Comparison of ENCODE assay signal across 1 cellular context in genomic region chr10:72276421-72277339, GRCh38.
TF ChIP-seq lines count a peak whose summit lies in the region.

No MANE protein-coding gene starts in this region.

TF ChIP-seq in K562, 482 proteins besides CTCF, POLR2A, EP300 and RAD21 (continued from another document and continues in another):
- TF ChIP-seq ZBTB40 (IDR thresholded peaks at IDR 0.05) (no peak), ZBTB40 (CRISPR knock-in tag; IDR thresholded peaks at IDR 0.05) (no peak), JUN (IDR thresholded peaks at IDR 0.05; ENCODE audit: borderline replicate concordance, low read depth, low read length) (no peak), JUN (CRISPR knock-in tag; IDR thresholded peaks at IDR 0.05; ENCODE audit: borderline replicate concordance) (peak; percentile 4; the same call in 1 of the 2 replicates), ESRRB (CRISPR knock-in tag; IDR thresholded peaks at IDR 0.05; ENCODE audit: borderline replicate concordance) (peak; percentile 12; the same call in 1 of the 2 replicates), ARID2 (IDR thresholded peaks at IDR 0.05) (no peak), LEF1 (IDR thresholded peaks at IDR 0.05) (no peak), PREB (CRISPR knock-in tag; IDR thresholded peaks at IDR 0.05) (no peak), CBX3 (IDR thresholded peaks at IDR 0.05; ENCODE audit: borderline replicate concordance in 1 of 2, low read length in 2 of 2) (peak in 1 of 2 experiments; percentile 65; a peak in 1 of 3 replicates), XRCC4 (IDR thresholded peaks at IDR 0.05; ENCODE audit: extremely low read depth, insufficient read depth, insufficient read length) (no peak), JUND (IDR thresholded peaks at IDR 0.05; ENCODE audit: borderline replicate concordance, low read depth, low read length) (peak; percentile 50; the same call in 1 of the 2 replicates), JUND (tag; IDR thresholded peaks at IDR 0.05; ENCODE audit: borderline replicate concordance, low read depth, low read length) (no peak), GTF2F1 (IDR thresholded peaks at IDR 0.05; ENCODE audit: low read depth, low read length) (no peak), TRIM28 (IDR thresholded peaks at IDR 0.05) (no peak), BACH1 (tag; IDR thresholded peaks at IDR 0.05) (no peak), OTX1 (CRISPR knock-in tag; IDR thresholded peaks at IDR 0.05) (peak; percentile 95), ZNF347 (CRISPR knock-in tag; IDR thresholded peaks at IDR 0.05; ENCODE audit: low read depth) (no peak), ZC3H11A (IDR thresholded peaks at IDR 0.05; ENCODE audit: low read depth, low read length) (peak; percentile 27; the same call in 1 of the 2 replicates), RHOXF2B (CRISPR knock-in tag; conservative IDR thresholded peaks at IDR 0.05) (peak; percentile 99), ZNF586 (CRISPR knock-in tag; conservative IDR thresholded peaks at IDR 0.05) (0 out of 2 replicates have a peak, but pooled peaks have one; percentile 6), TEAD1 (CRISPR knock-in tag; IDR thresholded peaks at IDR 0.05) (peak in 1 of 2 experiments; percentile 67; a peak in 2 of 4 replicates), SMARCA5 (IDR thresholded peaks at IDR 0.05) (no peak), ZNF282 (CRISPR knock-in tag; IDR thresholded peaks at IDR 0.05) (no peak), CEBPG (CRISPR knock-in tag; IDR thresholded peaks at IDR 0.05) (no peak), CEBPG (tag; conservative IDR thresholded peaks at IDR 0.05 in 1 of 2, IDR thresholded peaks at IDR 0.05 in 1 of 2) (peak in 1 of 2 experiments; percentile 39; a peak in 2 of 4 replicates), PATZ1 (CRISPR knock-in tag; IDR thresholded peaks at IDR 0.05; ENCODE audit: borderline replicate concordance) (peak; percentile 70; the same call in 1 of the 2 replicates), EHMT2 (IDR thresholded peaks at IDR 0.05) (no peak), NKRF (IDR thresholded peaks at IDR 0.05; ENCODE audit: borderline replicate concordance) (0 out of 2 replicates have a peak, but pooled peaks have one; percentile 35), NFATC3 (IDR thresholded peaks at IDR 0.05) (peak; percentile 92), ELK3 (CRISPR knock-in tag; IDR thresholded peaks at IDR 0.05) (no peak), TFE3 (CRISPR knock-in tag; IDR thresholded peaks at IDR 0.05) (peak; percentile 73), MCM2 (IDR thresholded peaks at IDR 0.05; ENCODE audit: low read depth) (no peak), CHCHD3 (CRISPR knock-in tag; IDR thresholded peaks at IDR 0.05) (no peak), TRIM24 (IDR thresholded peaks at IDR 0.05) (peak; percentile 48 to 57; a peak in 2 of 4 replicates), UBTF (IDR thresholded peaks at IDR 0.05; ENCODE audit: borderline replicate concordance in 1 of 2, low read depth in 2 of 2, low read length in 2 of 2) (peak; percentile 37 to 55; a peak in 1 of 4 replicates), ERF (CRISPR knock-in tag; IDR thresholded peaks at IDR 0.05) (peak; percentile 82; the same call in 1 of the 2 replicates), MXD1 (CRISPR knock-in tag; IDR thresholded peaks at IDR 0.05; ENCODE audit: borderline replicate concordance, poor library complexity, severe bottlenecking) (peak; percentile 34), ZNF76 (CRISPR knock-in tag; IDR thresholded peaks at IDR 0.05; ENCODE audit: borderline replicate concordance) (peak; percentile 74; the same call in 1 of the 2 replicates), BCOR (IDR thresholded peaks at IDR 0.05) (0 out of 2 replicates have a peak, but pooled peaks have one; percentile 48), PHF8 (IDR thresholded peaks at IDR 0.05; ENCODE audit: borderline replicate concordance, low read length) (peak; percentile 27; the same call in 1 of the 2 replicates), ZNF77 (CRISPR knock-in tag; IDR thresholded peaks at IDR 0.05) (peak; percentile 71; the same call in 1 of the 2 replicates)
